1 cellular context compared by ENCODE assay signal in genomic region chr12:12719496-12719895, GRCh38.
TF ChIP-seq lines count a peak whose summit lies in the region.

No MANE protein-coding gene starts in this region.

TF ChIP-seq in H1, 55 proteins besides CTCF, POLR2A, EP300 and RAD21:
- TF ChIP-seq SP2 (IDR thresholded peaks at IDR 0.05; ENCODE audit: low read length) (no peak), BCL11A (IDR thresholded peaks at IDR 0.05; ENCODE audit: low read depth in 2 of 2, low read length in 2 of 2) (no peak), TBP (IDR thresholded peaks at IDR 0.05; ENCODE audit: low read depth, low read length) (no peak), CHD1 (IDR thresholded peaks at IDR 0.05; ENCODE audit: low read depth, low read length) (no peak), E2F6 (IDR thresholded peaks at IDR 0.05) (no peak), ASH2L (IDR thresholded peaks at IDR 0.05; ENCODE audit: low read length) (no peak), FOSL1 (IDR thresholded peaks at IDR 0.05; ENCODE audit: insufficient read depth, low read depth, low read length) (no peak), JUN (IDR thresholded peaks at IDR 0.05; ENCODE audit: low read depth, low read length) (no peak), TEAD4 (IDR thresholded peaks at IDR 0.05; ENCODE audit: low read depth, low read length) (no peak), GABPA (IDR thresholded peaks at IDR 0.05; ENCODE audit: borderline replicate concordance, insufficient read depth, low read length) (no peak), SIX5 (IDR thresholded peaks at IDR 0.05; ENCODE audit: low read depth, low read length) (no peak), NANOG (IDR thresholded peaks at IDR 0.05; ENCODE audit: insufficient read depth, low read depth, low read length, poor library complexity, severe bottlenecking) (no peak)
- TF ChIP-seq, protein P1, sequence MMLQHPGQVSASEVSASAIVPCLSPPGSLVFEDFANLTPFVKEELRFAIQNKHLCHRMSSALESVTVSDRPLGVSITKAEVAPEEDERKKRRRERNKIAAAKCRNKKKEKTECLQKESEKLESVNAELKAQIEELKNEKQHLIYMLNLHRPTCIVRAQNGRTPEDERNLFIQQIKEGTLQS (IDR thresholded peaks at IDR 0.05; ENCODE audit: insufficient read depth, low read depth, low read length): no peak
- TF ChIP-seq, protein P2, sequence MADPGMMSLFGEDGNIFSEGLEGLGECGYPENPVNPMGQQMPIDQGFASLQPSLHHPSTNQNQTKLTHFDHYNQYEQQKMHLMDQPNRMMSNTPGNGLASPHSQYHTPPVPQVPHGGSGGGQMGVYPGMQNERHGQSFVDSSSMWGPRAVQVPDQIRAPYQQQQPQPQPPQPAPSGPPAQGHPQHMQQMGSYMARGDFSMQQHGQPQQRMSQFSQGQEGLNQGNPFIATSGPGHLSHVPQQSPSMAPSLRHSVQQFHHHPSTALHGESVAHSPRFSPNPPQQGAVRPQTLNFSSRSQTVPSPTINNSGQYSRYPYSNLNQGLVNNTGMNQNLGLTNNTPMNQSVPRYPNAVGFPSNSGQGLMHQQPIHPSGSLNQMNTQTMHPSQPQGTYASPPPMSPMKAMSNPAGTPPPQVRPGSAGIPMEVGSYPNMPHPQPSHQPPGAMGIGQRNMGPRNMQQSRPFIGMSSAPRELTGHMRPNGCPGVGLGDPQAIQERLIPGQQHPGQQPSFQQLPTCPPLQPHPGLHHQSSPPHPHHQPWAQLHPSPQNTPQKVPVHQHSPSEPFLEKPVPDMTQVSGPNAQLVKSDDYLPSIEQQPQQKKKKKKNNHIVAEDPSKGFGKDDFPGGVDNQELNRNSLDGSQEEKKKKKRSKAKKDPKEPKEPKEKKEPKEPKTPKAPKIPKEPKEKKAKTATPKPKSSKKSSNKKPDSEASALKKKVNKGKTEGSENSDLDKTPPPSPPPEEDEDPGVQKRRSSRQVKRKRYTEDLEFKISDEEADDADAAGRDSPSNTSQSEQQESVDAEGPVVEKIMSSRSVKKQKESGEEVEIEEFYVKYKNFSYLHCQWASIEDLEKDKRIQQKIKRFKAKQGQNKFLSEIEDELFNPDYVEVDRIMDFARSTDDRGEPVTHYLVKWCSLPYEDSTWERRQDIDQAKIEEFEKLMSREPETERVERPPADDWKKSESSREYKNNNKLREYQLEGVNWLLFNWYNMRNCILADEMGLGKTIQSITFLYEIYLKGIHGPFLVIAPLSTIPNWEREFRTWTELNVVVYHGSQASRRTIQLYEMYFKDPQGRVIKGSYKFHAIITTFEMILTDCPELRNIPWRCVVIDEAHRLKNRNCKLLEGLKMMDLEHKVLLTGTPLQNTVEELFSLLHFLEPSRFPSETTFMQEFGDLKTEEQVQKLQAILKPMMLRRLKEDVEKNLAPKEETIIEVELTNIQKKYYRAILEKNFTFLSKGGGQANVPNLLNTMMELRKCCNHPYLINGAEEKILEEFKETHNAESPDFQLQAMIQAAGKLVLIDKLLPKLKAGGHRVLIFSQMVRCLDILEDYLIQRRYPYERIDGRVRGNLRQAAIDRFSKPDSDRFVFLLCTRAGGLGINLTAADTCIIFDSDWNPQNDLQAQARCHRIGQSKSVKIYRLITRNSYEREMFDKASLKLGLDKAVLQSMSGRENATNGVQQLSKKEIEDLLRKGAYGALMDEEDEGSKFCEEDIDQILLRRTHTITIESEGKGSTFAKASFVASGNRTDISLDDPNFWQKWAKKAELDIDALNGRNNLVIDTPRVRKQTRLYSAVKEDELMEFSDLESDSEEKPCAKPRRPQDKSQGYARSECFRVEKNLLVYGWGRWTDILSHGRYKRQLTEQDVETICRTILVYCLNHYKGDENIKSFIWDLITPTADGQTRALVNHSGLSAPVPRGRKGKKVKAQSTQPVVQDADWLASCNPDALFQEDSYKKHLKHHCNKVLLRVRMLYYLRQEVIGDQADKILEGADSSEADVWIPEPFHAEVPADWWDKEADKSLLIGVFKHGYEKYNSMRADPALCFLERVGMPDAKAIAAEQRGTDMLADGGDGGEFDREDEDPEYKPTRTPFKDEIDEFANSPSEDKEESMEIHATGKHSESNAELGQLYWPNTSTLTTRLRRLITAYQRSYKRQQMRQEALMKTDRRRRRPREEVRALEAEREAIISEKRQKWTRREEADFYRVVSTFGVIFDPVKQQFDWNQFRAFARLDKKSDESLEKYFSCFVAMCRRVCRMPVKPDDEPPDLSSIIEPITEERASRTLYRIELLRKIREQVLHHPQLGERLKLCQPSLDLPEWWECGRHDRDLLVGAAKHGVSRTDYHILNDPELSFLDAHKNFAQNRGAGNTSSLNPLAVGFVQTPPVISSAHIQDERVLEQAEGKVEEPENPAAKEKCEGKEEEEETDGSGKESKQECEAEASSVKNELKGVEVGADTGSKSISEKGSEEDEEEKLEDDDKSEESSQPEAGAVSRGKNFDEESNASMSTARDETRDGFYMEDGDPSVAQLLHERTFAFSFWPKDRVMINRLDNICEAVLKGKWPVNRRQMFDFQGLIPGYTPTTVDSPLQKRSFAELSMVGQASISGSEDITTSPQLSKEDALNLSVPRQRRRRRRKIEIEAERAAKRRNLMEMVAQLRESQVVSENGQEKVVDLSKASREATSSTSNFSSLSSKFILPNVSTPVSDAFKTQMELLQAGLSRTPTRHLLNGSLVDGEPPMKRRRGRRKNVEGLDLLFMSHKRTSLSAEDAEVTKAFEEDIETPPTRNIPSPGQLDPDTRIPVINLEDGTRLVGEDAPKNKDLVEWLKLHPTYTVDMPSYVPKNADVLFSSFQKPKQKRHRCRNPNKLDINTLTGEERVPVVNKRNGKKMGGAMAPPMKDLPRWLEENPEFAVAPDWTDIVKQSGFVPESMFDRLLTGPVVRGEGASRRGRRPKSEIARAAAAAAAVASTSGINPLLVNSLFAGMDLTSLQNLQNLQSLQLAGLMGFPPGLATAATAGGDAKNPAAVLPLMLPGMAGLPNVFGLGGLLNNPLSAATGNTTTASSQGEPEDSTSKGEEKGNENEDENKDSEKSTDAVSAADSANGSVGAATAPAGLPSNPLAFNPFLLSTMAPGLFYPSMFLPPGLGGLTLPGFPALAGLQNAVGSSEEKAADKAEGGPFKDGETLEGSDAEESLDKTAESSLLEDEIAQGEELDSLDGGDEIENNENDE (IDR thresholded peaks at IDR 0.05; ENCODE audit: insufficient replicate concordance, low read length): no peak
- TF ChIP-seq, protein P3, sequence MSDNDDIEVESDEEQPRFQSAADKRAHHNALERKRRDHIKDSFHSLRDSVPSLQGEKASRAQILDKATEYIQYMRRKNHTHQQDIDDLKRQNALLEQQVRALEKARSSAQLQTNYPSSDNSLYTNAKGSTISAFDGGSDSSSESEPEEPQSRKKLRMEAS (IDR thresholded peaks at IDR 0.05): no peak
